24 cellular contexts compared by ENCODE assay signal in the genomic region with DNA sequence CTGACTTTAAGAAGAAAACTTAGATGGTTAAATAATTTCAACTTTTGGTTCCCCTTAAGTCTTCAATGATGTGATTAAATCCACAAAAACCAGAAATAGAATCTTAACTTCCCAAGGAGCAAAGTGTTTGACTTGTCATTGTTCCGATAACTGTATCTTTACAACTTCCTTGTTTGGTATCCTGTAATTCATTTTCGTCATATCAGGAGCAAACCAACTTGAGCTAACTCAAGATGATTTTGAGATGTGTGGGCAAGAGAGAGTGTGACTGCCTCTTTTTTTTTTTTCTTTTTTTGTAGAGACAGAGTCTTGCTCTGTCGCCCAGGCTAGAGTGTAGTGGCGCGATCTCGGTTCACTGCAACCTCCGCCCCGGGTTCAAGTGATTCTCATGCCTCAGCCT. TPM values are rescaled to one million over a fixed set of nuclear protein-coding genes. Genes with fewer than 3 reads are reported as not detected.
DNase-seq lines count a peak whose midpoint lies in the region; ATAC-seq, FAIRE-seq and TF ChIP-seq lines count a peak whose summit lies in the region.
"Had no signal": no experiment of that assay in that cellular context is flagged by ENCODE, and none has a peak within 500 bp of the region (broad histone marks: within the 10 kb centered on the region; RNA-seq: fewer than 3 reads in every experiment).

No MANE protein-coding gene starts in this region.

- intact Hi-C loops in K562 (cut with micrococcal nuclease) = no loop called here

- H3K27ac ChIP-seq in K562 (ENCODE audit: extremely low read depth, low read depth, low read length) (no peak overlapping the region), lung (ENCODE audit: low read depth in 1 of 2, low read length in 1 of 2) (peak overlapping the region in 1 of 2 donors; percentile 67)
- H3K27ac ChIP-seq: breast epithelium, Peyer's patch, testis had no signal

- peak; percentile 67 for DNase-seq in CD1c-positive myeloid dendritic cell (ENCODE audit: extremely low spot score)
- DNase-seq in NOMO-1 treated with DMSO at 0.1 percent for 48 hours (lab: John Stamatoyannopoulos, UW; ENCODE audit: unreplicated experiment) = peak; percentile 82
- DNase-seq in K562 (ENCODE audit: extremely low read depth in 1 of 4, low spot score in 3 of 4) = peak in 1 of 4 experiments; percentile 33
- no peak for DNase-seq in lung (ENCODE audit: low spot score)
- no peak for DNase-seq in cerebellar nuclear complex (lab: John Stamatoyannopoulos, UW)
- no peak for DNase-seq in NK-92 treated with Interleukin-12 subunit alpha and Interleukin-12 subunit beta, amount 100 ng/mL, for 24 hours (lab: John Stamatoyannopoulos, UW)
- DNase-seq: activated CD4-positive, alpha-beta T cell treated with anti-CD3 and anti-CD28 coated beads, Interleukin-2, amount 10 ng/mL, durations not matched to agents 7 days and 5 days; activated CD8-positive, alpha-beta memory T cell treated with anti-CD3 and anti-CD28 coated beads, Interleukin-2, amount 10 ng/mL, durations not matched to agents 7 days and 5 days; activated naive CD4-positive, alpha-beta T cell treated with anti-CD3 and anti-CD28 coated beads, Interleukin-2, amount 10 ng/mL, durations not matched to agents 7 days and 5 days; activated T-cell treated with anti-CD3 and anti-CD28 coated beads, Interleukin-2, amount 50 U/mL, for 72 hours; amniotic stem cell; DMS79; GOT3; kidney; NCI-H1092 treated with DMSO at 0.1 percent for 48 hours; NCI-H446; Peyer's patch; testis had no signal

- peak; percentile 63 for ATAC-seq in K562
- peak; percentile 57 for ATAC-seq in lung (ENCODE audit: insufficient read depth, low FRiP score)
- no peak for ATAC-seq in HG02623 (IDR thresholded peaks at IDR 0.05; ENCODE audit: unreplicated experiment)
- ATAC-seq in GM21723 (IDR thresholded peaks at IDR 0.05; ENCODE audit: unreplicated experiment) = no peak
- ATAC-seq: activated CD8-positive, alpha-beta memory T cell treated with anti-CD3 and anti-CD28 coated beads, Interleukin-2, amount 10 ng/mL, durations not matched to agents 7 days and 5 days; activated T-cell treated with anti-CD3 and anti-CD28 coated beads, Interleukin-2, amount 50 U/mL, for 72 hours; stimulated activated effector memory CD8-positive, alpha-beta T cell treated with anti-CD3 and anti-CD28 coated beads, Interleukin-12 subunit alpha, Interleukin-12 subunit beta, amount 100 ng/mL, for 72 hours had no signal

- no peaks in the 10 kb centered on the region for H3K79me2 ChIP-seq in K562 (ENCODE audit: control insufficient read depth, insufficient read depth, low read length)

- no peak overlapping the region for H3K9ac ChIP-seq in K562 (ENCODE audit: insufficient read depth in 1 of 2, low read depth in 2 of 2, low read length in 2 of 2)

- H3K27me3 ChIP-seq in K562 (ENCODE audit: control insufficient read depth in 2 of 2, insufficient read depth in 2 of 2, low read length in 2 of 2) (no peaks in the 10 kb centered on the region), lung (ENCODE audit: control insufficient read depth, insufficient read depth) (no peaks in the 10 kb centered on the region)
- H3K27me3 ChIP-seq: breast epithelium, Peyer's patch, testis had no signal

- H2AFZ ChIP-seq in K562 (ENCODE audit: low read depth, low read length) = peak overlapping the region; percentile 2; the same call in 1 of the 2 replicates

- no peaks in the 10 kb centered on the region for H3K9me1 ChIP-seq in K562 (ENCODE audit: control insufficient read depth, insufficient read depth, low read length)

- POLR2A ChIA-PET in K562 (lab: Yijun Ruan, JAX) = interaction anchor here (1.0 to 2.6 kb wide), 2 partner anchors 10 to 11 kb away, joined by 4 to 7 read pairs; no protein-coding TSS in a partner anchor

- no peak for TF ChIP-seq RAD21 in K562 (CRISPR knock-in tag; conservative IDR thresholded peaks at IDR 0.05 in 1 of 2, IDR thresholded peaks at IDR 0.05 in 1 of 2)

- H3K4me3 ChIP-seq in K562 (no peak overlapping the region), lung (no peak overlapping the region)
- H3K4me3 ChIP-seq: breast epithelium, Peyer's patch, smooth muscle cell, testis had no signal

- no peak overlapping the region for H3K4me2 ChIP-seq in K562 (ENCODE audit: insufficient read depth, low read length)
- H3K4me2 ChIP-seq: smooth muscle cell had no signal

- H3K9me3 ChIP-seq in K562 (replicated peaks; ENCODE audit: control insufficient read depth, insufficient read depth, low read depth, low read length) (no peaks in the 10 kb centered on the region), lung (ENCODE audit: control insufficient read depth in 2 of 2, insufficient read depth in 1 of 2, low read length in 1 of 2) (no peaks in the 10 kb centered on the region)
- H3K9me3 ChIP-seq: breast epithelium, Peyer's patch, testis had no signal

- no peak for TF ChIP-seq POLR2A in K562 (conservative IDR thresholded peaks at IDR 0.05)

- TF ChIP-seq EP300 in K562 (IDR thresholded peaks at IDR 0.05; ENCODE audit: low read length) = no peak; the same call in 1 of the 2 replicates

- BruUV-seq in K562 (replicated peaks; lab: Mats Ljungman, UMichigan) = no TSS peak

- in situ Hi-C loops in K562 (cut with MboI) = no loop called here

- CTCF ChIA-PET in K562 (lab: Yijun Ruan, JAX; ENCODE audit: low intra/inter-chr PET ratio) = no interaction called here

- no peak for FAIRE-seq in K562 (lab: Jason Lieb, UNC)
- FAIRE-seq: kidney, TTC549 had no signal

- H3K36me3 ChIP-seq in K562 (ENCODE audit: control insufficient read depth, insufficient read depth, low read length) (no peaks in the 10 kb centered on the region), lung (ENCODE audit: control insufficient read depth in 2 of 2, insufficient read depth in 2 of 2, low read length in 2 of 2) (peaks cover 0 to 4% of the 10 kb centered on the region in 2 donors)
- H3K36me3 ChIP-seq: breast epithelium, Peyer's patch had no signal

- H3K4me1 ChIP-seq in K562 (replicated peaks in 1 of 2; ENCODE audit: control insufficient read depth in 2 of 2, insufficient read depth in 2 of 2, low read length in 2 of 2) (no peaks in the 10 kb centered on the region; a peak in 1 of 5 replicates), lung (ENCODE audit: control insufficient read depth in 2 of 2, insufficient read depth in 2 of 2, low read length in 2 of 2) (peaks cover 0 to 11% of the 10 kb centered on the region in 2 donors)
- H3K4me1 ChIP-seq: breast epithelium, Peyer's patch, testis had no signal

- TF ChIP-seq CTCF in K562 (IDR thresholded peaks at IDR 0.05 in 2 of 3, conservative IDR thresholded peaks at IDR 0.05 in 1 of 3; ENCODE audit: insufficient read depth in 2 of 3, low read depth in 1 of 3, low read length in 3 of 3) = no peak
- no peak for TF ChIP-seq CTCF in lung (IDR thresholded peaks at IDR 0.05; ENCODE audit: control extremely low read depth, extremely low read depth)

- H4K20me1 ChIP-seq in K562 (replicated peaks; ENCODE audit: control insufficient read depth, insufficient read depth, low read length) = no peaks in the 10 kb centered on the region

- WGBS in K562 (ENCODE audit: insufficient coverage, low coverage, missing lambda C conversion rate) = 10% methylated on average over 2 of the region's 8 CpGs
- 17 to 35% methylated on average over 8 of the region's 8 CpGs for WGBS in lung, 2 donors

TF ChIP-seq in K562, 482 proteins besides CTCF, POLR2A, EP300 and RAD21 (continues in another document):
- TF ChIP-seq IFI16 (CRISPR knock-in tag; IDR thresholded peaks at IDR 0.05) (no peak), KAT2B (IDR thresholded peaks at IDR 0.05; ENCODE audit: low read depth, low read length) (no peak), NFE2 (IDR thresholded peaks at IDR 0.05; ENCODE audit: low read depth) (peak; percentile 60), RCOR1 (IDR thresholded peaks at IDR 0.05; ENCODE audit: borderline replicate concordance in 1 of 2, low read depth in 2 of 2, low read length in 2 of 2) (peak in 1 of 2 experiments; percentile 17; a peak in 1 of 4 replicates), SMARCA5 (IDR thresholded peaks at IDR 0.05) (0 out of 2 replicates have a peak, but pooled peaks have one; percentile 21), TCF3 (CRISPR knock-in tag; IDR thresholded peaks at IDR 0.05) (peak; percentile 42; the same call in 1 of the 2 replicates)
- TF ChIP-seq, protein P1, sequence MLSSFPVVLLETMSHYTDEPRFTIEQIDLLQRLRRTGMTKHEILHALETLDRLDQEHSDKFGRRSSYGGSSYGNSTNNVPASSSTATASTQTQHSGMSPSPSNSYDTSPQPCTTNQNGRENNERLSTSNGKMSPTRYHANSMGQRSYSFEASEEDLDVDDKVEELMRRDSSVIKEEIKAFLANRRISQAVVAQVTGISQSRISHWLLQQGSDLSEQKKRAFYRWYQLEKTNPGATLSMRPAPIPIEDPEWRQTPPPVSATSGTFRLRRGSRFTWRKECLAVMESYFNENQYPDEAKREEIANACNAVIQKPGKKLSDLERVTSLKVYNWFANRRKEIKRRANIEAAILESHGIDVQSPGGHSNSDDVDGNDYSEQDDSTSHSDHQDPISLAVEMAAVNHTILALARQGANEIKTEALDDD (IDR thresholded peaks at IDR 0.05) = peak; percentile 76

RNA-seq across cellular contexts. Expression of a gene that starts 25.3 kb away (rescaled TPM):
- total RNA-seq in K562 (2011; cell fraction: chromatin; rRNA removed; ENCODE audit: low replicate concordance) = 4.1 and 12.3 TPM in 2 replicates
- total RNA-seq in K562 (2011; cell fraction: nucleolus; rRNA removed) = 1.8 and 4.9 TPM in 2 replicates
- total RNA-seq in K562 (2011; cell fraction: nucleoplasm; rRNA removed) = 3.2 and 8.5 TPM in 2 replicates
- total RNA-seq in K562 (2014; rRNA removed) (1.4 and 2.1 TPM in 2 replicates), K562 (2014; rRNA removed; fragmentation: Illumina TruSeq; extraction: Trizol) (4.2 and 4.3 TPM in 2 replicates), K562 (2015; rRNA removed; fragmentation: Illumina TruSeq; extraction: Trizol) (2.7 TPM in 2 replicates), K562 (2021) (2.9 and 4.2 TPM in 2 replicates), lung (10 to 100 TPM; 68.5 to 80.9 TPM)
- polyA plus RNA-seq in K562 (2011; rRNA removed) (1.3 and 2.7 TPM in 2 replicates), K562 (2014; fragmentation: Illumina TruSeq; extraction: Trizol) (2.9 and 3.3 TPM in 2 replicates), K562 (2014; fragmentation: Nextera tagmentation; extraction: Ambion mirVana) (1 to 10 TPM; 1.5 to 2.0 TPM), K562 (2014; rRNA removed) (2.2 and 2.7 TPM in 2 replicates), lung (10 to 100 TPM; 64.5 to 95.2 TPM)
- 1.2 and 2.0 TPM in 2 replicates for polyA plus RNA-seq in K562 (2011; cell fraction: cytosol; rRNA removed)
- polyA plus RNA-seq in K562 (2011; cell fraction: nucleus; rRNA removed) = 0.27 and 0.58 TPM in 2 replicates
- 3.1 and 5.9 TPM in 2 replicates for polyA plus RNA-seq in K562 (2012)
- 1.7 and 4.0 TPM in 2 replicates for polyA minus RNA-seq in K562 (2011; rRNA and poly(A)+ RNA removed)
- polyA minus RNA-seq in K562 (2011; cell fraction: cytosol; rRNA and poly(A)+ RNA removed) = 0.64 and 3.0 TPM in 2 replicates
- 0.22 and 2.4 TPM in 2 replicates for polyA minus RNA-seq in K562 (2011; cell fraction: nucleus; rRNA and poly(A)+ RNA removed)

Comparison
In these comparisons a context has a peak if more than half of its experiments do, and no peak if none do; other contexts are left out.
1. DNase-seq: peak in CD1c-positive myeloid dendritic cell (single experiment) and NOMO-1 treated with DMSO at 0.1 percent for 48 hours (single experiment); none in lung (single experiment), cerebellar nuclear complex (0 of 2) and NK-92 treated with Interleukin-12 subunit alpha and Interleukin-12 subunit beta, amount 100 ng/mL, for 24 hours (single experiment).
2. ATAC-seq: peak in K562 (single experiment) and lung (single experiment); none in HG02623 (single experiment) and GM21723 (single experiment).
3. RNA of a gene that starts 25.3 kb away (total RNA-seq): 68.5 to 80.9 TPM in lung; 1.4 to 12.3 TPM in K562; every median in the first group is over 4 times any median in the second.